11 cellular contexts compared by ENCODE assay signal in the genomic region with DNA sequence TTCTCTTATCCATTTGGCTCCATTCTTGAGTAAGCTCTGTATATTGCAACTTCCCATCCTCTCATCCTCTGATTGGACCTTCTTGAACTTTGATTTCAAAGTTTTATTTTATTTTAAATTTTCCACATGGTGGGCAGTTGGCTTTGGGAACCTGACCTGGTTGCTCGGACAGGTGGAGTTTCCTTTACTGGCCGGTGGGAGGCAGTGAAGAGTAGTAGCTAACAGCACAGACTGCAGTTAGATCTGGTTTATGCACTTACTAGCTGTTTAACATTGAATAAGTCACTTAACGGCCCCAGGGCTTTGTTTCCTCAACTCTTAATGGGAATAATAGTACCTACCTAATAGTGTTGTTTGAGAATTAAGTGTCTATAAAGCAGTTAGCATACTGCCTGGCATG.
DNase-seq lines count a peak whose midpoint lies in the region; ATAC-seq and TF ChIP-seq lines count a peak whose summit lies in the region.
"Had no signal": no experiment of that assay in that cellular context is flagged by ENCODE, and none has a peak within 500 bp of the region (broad histone marks: within the 10 kb centered on the region; RNA-seq: fewer than 3 reads in every experiment).

No MANE protein-coding gene starts in this region.

- H3K4me1 ChIP-seq in Panc1 (ENCODE audit: control insufficient read depth, insufficient read depth, low read length) (no peaks in the 10 kb centered on the region), hepatocyte (ENCODE audit: insufficient read depth) (no peaks in the 10 kb centered on the region)
- H3K4me1 ChIP-seq: gastroesophageal sphincter, HAP-1 had no signal

- H3K36me3 ChIP-seq in Panc1 (ENCODE audit: control insufficient read depth, insufficient read depth, low read length) (no peaks in the 10 kb centered on the region), hepatocyte (replicated peaks; ENCODE audit: insufficient read depth, low read depth) (no peaks in the 10 kb centered on the region)
- H3K36me3 ChIP-seq: gastroesophageal sphincter, HAP-1 had no signal

- POLR2A ChIA-PET in Panc1 (lab: Charles Lee) = no interaction called here

- in situ Hi-C loops in Panc1 (cut with HindIII; ENCODE audit: low pct_unique_long_range_greater_than_20kb, low sequenced_read_pairs) = no loop called here

- no TSS peak for BruUV-seq in Panc1 (replicated peaks; lab: Mats Ljungman, UMichigan)

- no peak overlapping the region for H2AFZ ChIP-seq in hepatocyte

- no peak overlapping the region for H3K4me2 ChIP-seq in hepatocyte

- H3K9me3 ChIP-seq in Panc1 (ENCODE audit: control insufficient read depth, insufficient read depth, low read depth, low read length) = no peaks in the 10 kb centered on the region
- H3K9me3 ChIP-seq in hepatocyte (ENCODE audit: low read depth) = no peaks in the 10 kb centered on the region
- H3K9me3 ChIP-seq: gastroesophageal sphincter, HAP-1 had no signal

- CTCF ChIA-PET in Panc1 (lab: Charles Lee) = interaction anchor here (0.6 to 1.0 kb wide), 2 partner anchors 319 to 405 kb away, joined by 3 to 7 read pairs; no protein-coding TSS in a partner anchor

- H3K4me3 ChIP-seq in Panc1 (ENCODE audit: low read depth in 2 of 2, low read length in 2 of 2) (no peak overlapping the region), hepatocyte (no peak overlapping the region)
- H3K4me3 ChIP-seq: gastroesophageal sphincter, HAP-1 had no signal

- peaks cover 4% of the 10 kb centered on the region for H3K27me3 ChIP-seq in Panc1 (ENCODE audit: control insufficient read depth, insufficient read depth, low read length)
- no peaks in the 10 kb centered on the region for H3K27me3 ChIP-seq in hepatocyte

- DNase-seq in Panc1 (ENCODE audit: low read depth, low spot score) = no peak
- peak; percentile 41 for DNase-seq in hepatocyte (ENCODE audit: low spot score)
- no peak for DNase-seq in stimulated activated naive CD4-positive, alpha-beta T cell (lab: John Stamatoyannopoulos, UW)
- DNase-seq: nucleus accumbens had no signal

- no peak for ATAC-seq in Panc1
- no peak for ATAC-seq in HG02759 (IDR thresholded peaks at IDR 0.05; ENCODE audit: unreplicated experiment)
- no peak for ATAC-seq in HG03175 (IDR thresholded peaks at IDR 0.05; ENCODE audit: unreplicated experiment)
- no peak for ATAC-seq in GM18502 (IDR thresholded peaks at IDR 0.05; ENCODE audit: poor library complexity, unreplicated experiment)
- ATAC-seq: gastroesophageal sphincter had no signal

- H3K27ac ChIP-seq in 22Rv1 = no peak overlapping the region
- H3K27ac ChIP-seq in Panc1 (ENCODE audit: low read length) = no peak overlapping the region
- H3K27ac ChIP-seq in hepatocyte = no peak overlapping the region
- H3K27ac ChIP-seq: gastroesophageal sphincter had no signal

- intact Hi-C loops in Panc1 (cut with micrococcal nuclease; ENCODE audit: unreplicated experiment) = loop anchor here (5.0 kb wide), 1 partner anchor 401 kb away; no protein-coding TSS in a partner anchor

- TF ChIP-seq CTCF in 22Rv1 (IDR thresholded peaks at IDR 0.05) = peak; percentile 77
- TF ChIP-seq CTCF in GM12873 (IDR thresholded peaks at IDR 0.05; ENCODE audit: insufficient read depth, low read depth, low read length, missing control alignments) = peak; percentile 65
- peak; percentile 81 for TF ChIP-seq CTCF in Panc1 (IDR thresholded peaks at IDR 0.05)
- peak; percentile 39 for TF ChIP-seq CTCF in hepatocyte (IDR thresholded peaks at IDR 0.05; ENCODE audit: poor library complexity)

- WGBS in hepatocyte (ENCODE audit: low lambda C conversion rate, missing lambda C conversion rate) = 9% methylated on average over 3 of the region's 3 CpGs

- H3K79me2 ChIP-seq in hepatocyte = no peaks in the 10 kb centered on the region

- H3K9me2 ChIP-seq in hepatocyte (replicated peaks; ENCODE audit: insufficient read depth) = no peaks in the 10 kb centered on the region

- H4K20me1 ChIP-seq in hepatocyte (ENCODE audit: insufficient read depth, poor library complexity, severe bottlenecking) = no peaks in the 10 kb centered on the region
